ENCODE assay signal across 5 cellular contexts in genomic region chr9:7233516-7233915, GRCh38.
"Had no signal": no experiment of that assay in that cellular context is flagged by ENCODE, and none has a peak within 500 bp of the region (broad histone marks: within the 10 kb centered on the region; RNA-seq: fewer than 3 reads in every experiment).

No MANE protein-coding gene starts in this region.

- H3K27ac ChIP-seq: GM23248, HL-60 had no signal

- H3K9ac ChIP-seq: GM23248 had no signal

- H3K9me3 Mint-ChIP-seq: HFFc6, IgD-negative memory B cell had no signal

- H3K27ac Mint-ChIP-seq: HFFc6, IgD-negative memory B cell had no signal

- H3K4me1 ChIP-seq: HAP-1 had no signal

- H3K9me3 ChIP-seq: HAP-1 had no signal

- H3K36me3 Mint-ChIP-seq: IgD-negative memory B cell had no signal

- H3K36me3 ChIP-seq: HAP-1 had no signal

- H3K4me3 ChIP-seq: GM23248, HAP-1 had no signal

- H2AFZ ChIP-seq: GM23248 had no signal

- H3K4me3 Mint-ChIP-seq: HFFc6, IgD-negative memory B cell had no signal
